15 cellular contexts compared by ENCODE assay signal in the genomic region with DNA sequence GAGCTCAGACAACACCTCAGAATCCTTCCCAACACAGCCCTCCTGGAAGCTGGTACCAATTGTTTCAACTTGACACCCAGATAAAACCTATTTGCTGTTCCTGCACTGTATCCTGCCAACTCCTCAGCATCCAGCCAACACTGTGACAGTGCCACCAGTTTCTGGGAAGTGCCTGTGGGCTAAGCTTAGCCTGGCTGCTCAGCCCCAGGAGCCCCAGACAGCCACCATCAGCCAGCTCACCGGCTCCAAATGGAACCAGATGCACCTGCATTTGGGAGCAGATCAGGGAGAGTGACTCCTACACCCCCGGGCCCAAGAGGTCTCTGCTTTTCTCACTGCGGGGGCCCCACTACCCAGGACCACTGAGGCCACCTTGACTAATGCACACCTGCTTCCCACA. TPM values are rescaled to one million over a fixed set of nuclear protein-coding genes. Genes with fewer than 3 reads are reported as not detected.
DNase-seq lines count a peak whose midpoint lies in the region; ATAC-seq, FAIRE-seq and TF ChIP-seq lines count a peak whose summit lies in the region.
"Had no signal": no experiment of that assay in that cellular context is flagged by ENCODE, and none has a peak within 500 bp of the region (broad histone marks: within the 10 kb centered on the region; RNA-seq: fewer than 3 reads in every experiment).

No MANE protein-coding gene starts in this region.

- H2AK9ac ChIP-seq in IMR-90 (replicated peaks; ENCODE audit: low read depth, low read length, poor library complexity): no peak overlapping the region

- no peak for TF ChIP-seq RAD21 in IMR-90 (IDR thresholded peaks at IDR 0.05; ENCODE audit: low read length)

- no peak overlapping the region for H2BK15ac ChIP-seq in IMR-90 (ENCODE audit: low read depth, low read length)

- no peak overlapping the region for H3K14ac ChIP-seq in IMR-90 (replicated peaks; ENCODE audit: low read depth, low read length)

- no peak overlapping the region for H3K18ac ChIP-seq in IMR-90 (ENCODE audit: low read depth, low read length)

- H3K36me3 ChIP-seq in BLaER1 (no peaks in the 10 kb centered on the region), IMR-90 (ENCODE audit: control insufficient read depth, insufficient read depth, low read length) (no peaks in the 10 kb centered on the region), heart right ventricle (no peaks in the 10 kb centered on the region), pancreas (no peaks in the 10 kb centered on the region)

- no peak overlapping the region for H3K4ac ChIP-seq in IMR-90 (ENCODE audit: low read depth, low read length)

- in situ Hi-C loops in IMR-90 (cut with MboI; ENCODE audit: low sequenced_read_pairs): no loop called here

- no peak overlapping the region for H3K23ac ChIP-seq in IMR-90 (ENCODE audit: low read depth, low read length)

- no peak overlapping the region for H2AK5ac ChIP-seq in IMR-90 (ENCODE audit: low read depth, low read length)

- H3K4me1 Mint-ChIP-seq in nephron: peaks cover 69% of the 10 kb centered on the region

- H3K9me3 Mint-ChIP-seq in nephron: no peaks in the 10 kb centered on the region

- WGBS in IMR-90 (ENCODE audit: extremely low coverage in 2 of 2, insufficient read length in 1 of 2), 2 experiments: 72% methylated on average over 2 of the region's 3 CpGs; no CpG with 5 or more reads in 1 of the 2 experiments
- 73 to 78% methylated on average over 3 of the region's 3 CpGs for WGBS in heart right ventricle, 2 donors
- 67 to 73% methylated on average over 3 of the region's 3 CpGs for WGBS in pancreas, 2 donors

- peak overlapping the region in 1 of 3 experiments; percentile 1 for H3K4me3 Mint-ChIP-seq in nephron

- no peak overlapping the region for H4K8ac ChIP-seq in IMR-90 (ENCODE audit: low read depth in 2 of 2, low read length in 2 of 2)

- TF ChIP-seq CTCF in IMR-90 (conservative IDR thresholded peaks at IDR 0.05; ENCODE audit: low read depth, low read length) (no peak), heart right ventricle (IDR thresholded peaks at IDR 0.05) (no peak), nephron (IDR thresholded peaks at IDR 0.05; ENCODE audit: unreplicated experiment in 3 of 3) (no peak), pancreas (IDR thresholded peaks at IDR 0.05) (no peak)

- H3K9me3 ChIP-seq in BLaER1: no peaks in the 10 kb centered on the region
- H3K9me3 ChIP-seq in IMR-90 (ENCODE audit: control insufficient read depth, insufficient read depth, low read length): no peaks in the 10 kb centered on the region
- H3K9me3 ChIP-seq in heart right ventricle: no peaks in the 10 kb centered on the region
- no peaks in the 10 kb centered on the region for H3K9me3 ChIP-seq in pancreas

- H2BK120ac ChIP-seq in IMR-90 (ENCODE audit: low read depth, low read length): no peak overlapping the region

- peak overlapping the region; percentile 85 for H3K4me2 ChIP-seq in BLaER1
- no peak overlapping the region for H3K4me2 ChIP-seq in IMR-90 (ENCODE audit: low read depth, low read length)

- FAIRE-seq in pancreas (lab: Jason Lieb, UNC): no peak

- no peaks in the 10 kb centered on the region; the same call in 1 of the 2 replicates for H3K9me1 ChIP-seq in IMR-90 (ENCODE audit: insufficient read depth, low read length)

- CTCF ChIA-PET in IMR-90 (lab: Yijun Ruan, JAX): no interaction called here

- H4K5ac ChIP-seq in IMR-90 (ENCODE audit: low read depth, low read length): no peak overlapping the region

- peak overlapping the region in 2 of 3 experiments; percentile 11 to 73 for H3K27ac Mint-ChIP-seq in nephron

- DNase-seq in IMR-90: no peak
- peak; percentile 40 to 54 for DNase-seq in heart right ventricle
- no peak for DNase-seq in pancreas
- DNase-seq in superior temporal gyrus (ENCODE audit: extremely low spot score): no peak
- DNase-seq in COLO829 (ENCODE audit: low spot score): no peak
- DNase-seq in stimulated activated naive CD8-positive, alpha-beta T cell treated with anti-CD3 and anti-CD28 coated beads, Interleukin-15, Interleukin-2, amounts not matched to agents 100 U/mL and 50 U/mL, for 24 hours: no peak
- DNase-seq: Calu3, DMS53, HCEC 1CT, NCI-H1436, NCI-H2081 treated with DMSO at 0.1 percent for 48 hours, NCI-H524 treated with DMSO at 0.1 percent for 48 hours had no signal

- H3K4me1 ChIP-seq in BLaER1: peaks cover 78% of the 10 kb centered on the region
- peaks cover 6% of the 10 kb centered on the region; the same call in 1 of the 2 replicates for H3K4me1 ChIP-seq in IMR-90 (ENCODE audit: control insufficient read depth, insufficient read depth, low read length)
- peaks cover 14 to 56% (median 41%) of the 10 kb centered on the region in 9 donors for H3K4me1 ChIP-seq in heart right ventricle
- no peaks in the 10 kb centered on the region for H3K4me1 ChIP-seq in pancreas

- 0 out of 2 replicates have a peak overlapping the region, but pooled peaks have one; percentile 4 for H3K56ac ChIP-seq in IMR-90 (ENCODE audit: extremely low read depth, insufficient read depth, low read length)

- dilution Hi-C loops in IMR-90 (cut with HindIII; ENCODE audit: low sequenced_read_pairs, unreplicated experiment): no loop called here

- no peaks in the 10 kb centered on the region for H3K27me3 ChIP-seq in BLaER1
- peaks cover 47% of the 10 kb centered on the region for H3K27me3 ChIP-seq in IMR-90 (ENCODE audit: control insufficient read depth, insufficient read depth, low read length)
- no peaks in the 10 kb centered on the region for H3K27me3 ChIP-seq in heart right ventricle
- no peaks in the 10 kb centered on the region for H3K27me3 ChIP-seq in pancreas

- H2AFZ ChIP-seq in IMR-90 (replicated peaks; ENCODE audit: low read length, poor library complexity): no peak overlapping the region

- POLR2A ChIA-PET in IMR-90 (lab: Charles Lee; ENCODE audit: unreplicated experiment): no interaction called here

- H3K27me3 Mint-ChIP-seq in nephron (ENCODE audit: low read depth): peaks cover 4% of the 10 kb centered on the region

- H3K4me3 ChIP-seq in BLaER1 (no peak overlapping the region), IMR-90 (ENCODE audit: insufficient read depth, low read depth, low read length) (no peak overlapping the region), heart right ventricle (no peak overlapping the region), pancreas (no peak overlapping the region)

- ATAC-seq in IMR-90 (ENCODE audit: low read depth) (no peak), heart right ventricle (peak; percentile 75 to 92 (median 82)), pancreas (no peak)
- ATAC-seq in stimulated activated naive CD8-positive, alpha-beta T cell treated with anti-CD3 and anti-CD28 coated beads, Interleukin-15, Interleukin-2, amounts not matched to agents 100 U/mL and 50 U/mL, for 24 hours: no peak
- ATAC-seq: Panc1 had no signal

- no peak overlapping the region for H2BK20ac ChIP-seq in IMR-90 (ENCODE audit: low read depth, low read length)

- TF ChIP-seq POLR2A in IMR-90 (IDR thresholded peaks at IDR 0.05; ENCODE audit: low read depth, low read length): no peak

- no peaks in the 10 kb centered on the region for H3K36me3 Mint-ChIP-seq in nephron (ENCODE audit: low read depth)

- H4K20me1 ChIP-seq in BLaER1: no peaks in the 10 kb centered on the region
- H4K20me1 ChIP-seq in IMR-90 (ENCODE audit: insufficient read depth, low read length): no peaks in the 10 kb centered on the region

- intact Hi-C loops in IMR-90 (cut with micrococcal nuclease): no loop called here
- intact Hi-C loops in heart right ventricle (cut with DNase I): no loop called here
- intact Hi-C loops in pancreas (cut with DNase I): no loop called here

- H3K79me1 ChIP-seq in IMR-90 (ENCODE audit: low read depth in 1 of 2, low read length in 2 of 2): no peaks in the 10 kb centered on the region

- no peak overlapping the region for H4K91ac ChIP-seq in IMR-90 (ENCODE audit: insufficient read depth, low read depth, low read length)

- no peak overlapping the region for H3K9ac ChIP-seq in BLaER1
- no peak overlapping the region for H3K9ac ChIP-seq in IMR-90 (ENCODE audit: low read depth, low read length)

- H3K27ac ChIP-seq in BLaER1 (no peak overlapping the region), IMR-90 (ENCODE audit: insufficient read depth, low read length) (no peak overlapping the region), heart right ventricle (peak overlapping the region in 4 of 10 donors; percentile 15 to 61 (median 34)), pancreas (no peak overlapping the region)

- H2BK5ac ChIP-seq in IMR-90 (ENCODE audit: low read depth, low read length, poor library complexity, severe bottlenecking): no peak overlapping the region

- BruUV-seq in IMR-90 (replicated peaks; lab: Mats Ljungman, UMichigan): no TSS peak

TF ChIP-seq in IMR-90, 13 proteins besides CTCF, POLR2A, EP300 and RAD21:
- TF ChIP-seq MAZ (IDR thresholded peaks at IDR 0.05; ENCODE audit: borderline replicate concordance, low read depth, low read length) (no peak), RCOR1 (IDR thresholded peaks at IDR 0.05; ENCODE audit: insufficient replicate concordance, low read length) (no peak), CHD1 (IDR thresholded peaks at IDR 0.05; ENCODE audit: low read depth, low read length) (no peak), CEBPB (IDR thresholded peaks at IDR 0.05; ENCODE audit: low read depth, low read length) (no peak), BHLHE40 (IDR thresholded peaks at IDR 0.05; ENCODE audit: low read depth, low read length) (no peak), FOS (IDR thresholded peaks at IDR 0.05; ENCODE audit: low read depth, low read length) (no peak), MAFK (IDR thresholded peaks at IDR 0.05; ENCODE audit: low read depth, low read length) (no peak), RFX5 (IDR thresholded peaks at IDR 0.05; ENCODE audit: low read depth, low read length) (no peak)
- TF ChIP-seq, protein P1, sequence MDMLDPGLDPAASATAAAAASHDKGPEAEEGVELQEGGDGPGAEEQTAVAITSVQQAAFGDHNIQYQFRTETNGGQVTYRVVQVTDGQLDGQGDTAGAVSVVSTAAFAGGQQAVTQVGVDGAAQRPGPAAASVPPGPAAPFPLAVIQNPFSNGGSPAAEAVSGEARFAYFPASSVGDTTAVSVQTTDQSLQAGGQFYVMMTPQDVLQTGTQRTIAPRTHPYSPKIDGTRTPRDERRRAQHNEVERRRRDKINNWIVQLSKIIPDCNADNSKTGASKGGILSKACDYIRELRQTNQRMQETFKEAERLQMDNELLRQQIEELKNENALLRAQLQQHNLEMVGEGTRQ (IDR thresholded peaks at IDR 0.05; ENCODE audit: low read depth, low read length): no peak

RNA-seq across cellular contexts. Expression of a gene that starts 24.9 kb away (rescaled TPM):
- not detected in 2 replicates for total RNA-seq in IMR-90 (2012; rRNA removed)
- 0.02 and 0.07 TPM in 2 replicates for polyA plus RNA-seq in IMR-90 (2012; rRNA removed)
- polyA plus RNA-seq in IMR-90 (2012; cell fraction: cytosol; rRNA removed): under 0.01 and 0.02 TPM in 2 replicates
- polyA plus RNA-seq in IMR-90 (2012; cell fraction: nucleus; rRNA removed; ENCODE audit: low replicate concordance): 0.01 and 0.05 TPM in 2 replicates
- 1 to 10 TPM in 9 of 10 donors, under 1 TPM in 1; 0.52 to 5.9 (median 2.7) TPM for total RNA-seq in heart right ventricle
- under 1 TPM; 0.17 to 0.59 TPM for polyA plus RNA-seq in heart right ventricle
- 1 to 10 TPM in 1 of 6 donors, under 1 TPM in 5; 0.23 to 1.0 (median 0.36) TPM for total RNA-seq in pancreas
- polyA plus RNA-seq in pancreas: under 1 TPM; 0.11 to 0.35 TPM
- total RNA-seq: Calu3 had no signal

Comparison
In these comparisons a context has a peak if more than half of its experiments do, and no peak if none do; other contexts are left out.
1. ATAC-seq: peak in heart right ventricle (8 of 8); none in IMR-90 (single experiment), pancreas (0 of 4) and stimulated activated naive CD8-positive, alpha-beta T cell treated with anti-CD3 and anti-CD28 coated beads, Interleukin-15, Interleukin-2, amounts not matched to agents 100 U/mL and 50 U/mL, for 24 hours (single experiment).
2. DNase-seq: peak in heart right ventricle (2 of 2); none in IMR-90 (single experiment), pancreas (0 of 6), superior temporal gyrus (single experiment), COLO829 (single experiment) and stimulated activated naive CD8-positive, alpha-beta T cell treated with anti-CD3 and anti-CD28 coated beads, Interleukin-15, Interleukin-2, amounts not matched to agents 100 U/mL and 50 U/mL, for 24 hours (single experiment).